ENCODE assay signal across 21 cellular contexts in the genomic region with DNA sequence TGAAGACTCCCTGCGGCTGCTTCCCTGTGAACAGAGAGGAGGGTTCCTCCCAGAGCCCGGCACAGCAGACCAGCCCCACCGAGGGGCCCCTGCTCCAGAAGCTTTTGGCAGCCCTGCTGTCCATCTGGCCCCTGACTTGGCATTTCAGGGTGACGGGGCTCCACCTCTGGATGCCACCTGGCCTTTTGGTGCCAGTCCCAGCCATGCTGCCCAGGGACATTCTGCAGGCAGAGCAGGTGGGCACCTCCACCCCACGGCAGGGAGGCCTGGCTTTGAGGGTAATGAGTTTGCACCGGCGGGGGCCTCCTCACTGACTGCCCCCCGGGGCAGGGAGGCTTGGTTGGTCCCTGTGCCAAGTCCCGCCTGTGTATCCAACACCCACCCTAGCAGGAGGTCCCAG. TPM values are rescaled to one million over a fixed set of nuclear protein-coding genes. Genes with fewer than 3 reads are reported as not detected.
"Had no signal": no experiment of that assay in that cellular context is flagged by ENCODE, and none has a peak within 500 bp of the region (broad histone marks: within the 10 kb centered on the region; RNA-seq: fewer than 3 reads in every experiment).

No MANE protein-coding gene starts in this region.

- H3K9me3 Mint-ChIP-seq: T-cell had no signal

- H3K9me3 ChIP-seq: SJSA1 had no signal

- DNase-seq: KBM-7, NCI-H1048, NCI-H1105, NCI-H1417, NCI-H1436 treated with DMSO at 0.1 percent for 48 hours, NCI-H1694, NCI-H187 treated with DMSO at 0.1 percent for 48 hours, NCI-H2081, NCI-H2107, NCI-H2227 treated with DMSO at 0.1 percent for 48 hours, NCI-H524, NCI-H526 treated with DMSO at 0.1 percent for 48 hours, NCI-H774, Right ventricle myocardium superior, SIG-M5, SW 1271, T-cell had no signal

- H3K36me3 Mint-ChIP-seq: T-cell had no signal

- H3K27ac ChIP-seq: HL-60, SJSA1, SK-N-MC had no signal

- H3K4me3 ChIP-seq: SJSA1, SK-N-MC had no signal

- H3K27me3 ChIP-seq: SJSA1 had no signal

- H3K4me1 ChIP-seq: SJSA1 had no signal

- ATAC-seq: T-cell had no signal

- H3K27ac Mint-ChIP-seq: T-cell had no signal

RNA-seq across cellular contexts. Expression of a gene that starts 50.0 kb away (rescaled TPM):
- total RNA-seq: MCF 10A had no signal
